Comparison of ENCODE assay signal across 1 cellular context in genomic region chr16:28843766-28844165, GRCh38.
TF ChIP-seq lines count a peak whose summit lies in the region.

No MANE protein-coding gene starts in this region.

TF ChIP-seq in K562, 482 proteins besides CTCF, POLR2A, EP300 and RAD21:
- peak; percentile 55; the same call in 1 of the 2 replicates for TF ChIP-seq POLR2G (IDR thresholded peaks at IDR 0.05; ENCODE audit: low read depth, low read length)
- TF ChIP-seq RBFOX2 (IDR thresholded peaks at IDR 0.05; ENCODE audit: low read depth, low read length) = peak; percentile 62
- TF ChIP-seq ZNF224 (CRISPR knock-in tag; IDR thresholded peaks at IDR 0.05) = no peak
